In the genomic region with DNA sequence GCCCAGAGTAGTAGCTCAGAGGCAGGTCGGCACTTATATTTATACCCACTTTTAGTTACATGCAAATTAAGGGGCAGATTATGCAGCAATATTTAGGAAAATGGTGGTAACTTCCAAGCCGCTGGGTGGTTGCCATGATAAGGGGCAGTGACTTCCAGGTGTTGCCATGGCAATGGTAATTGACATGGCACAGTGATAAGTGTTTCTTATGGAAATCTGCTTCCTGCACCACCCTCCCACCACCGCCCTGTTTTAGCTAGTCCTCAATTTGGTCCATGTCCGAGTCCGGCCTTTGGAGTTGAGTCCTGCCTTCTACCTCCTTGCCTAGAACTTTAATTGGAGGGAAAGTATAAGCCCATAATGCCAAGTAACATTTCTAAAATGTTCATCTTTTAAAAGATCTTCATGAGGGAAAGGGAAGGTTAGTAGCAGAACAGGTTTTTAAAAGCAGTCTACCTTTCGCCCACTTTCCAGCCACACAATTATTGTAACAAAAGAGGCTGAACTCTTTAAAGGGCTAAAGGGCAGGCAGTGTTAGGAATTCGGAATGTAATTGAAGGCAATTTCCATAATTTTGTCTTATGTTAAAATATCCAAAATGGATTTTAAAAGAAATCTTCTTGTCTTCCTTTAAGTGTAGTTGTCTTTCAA, we compare ENCODE assay signal across 26 cellular contexts. TPM values are rescaled to one million over a fixed set of nuclear protein-coding genes. Genes with fewer than 3 reads are reported as not detected.
"Had no signal": no experiment of that assay in that cellular context is flagged by ENCODE, and none has a peak within 500 bp of the region (broad histone marks: within the 10 kb centered on the region; RNA-seq: fewer than 3 reads in every experiment).

No MANE protein-coding gene starts in this region.

- H3K4me1 ChIP-seq: esophagus muscularis mucosa, foreskin keratinocyte, pancreas, psoas muscle, tibial artery, vagina had no signal

- H3K4me3 ChIP-seq: esophagus muscularis mucosa, heart left ventricle, pancreas, psoas muscle, suprapubic skin, tibial artery, vagina had no signal

- H3K36me3 ChIP-seq: esophagus muscularis mucosa, heart left ventricle, pancreas, suprapubic skin, tibial artery, vagina had no signal

- H3K9me3 ChIP-seq: esophagus muscularis mucosa, heart left ventricle, pancreas, psoas muscle, suprapubic skin, tibial artery, vagina had no signal

- H3K27ac ChIP-seq: esophagus muscularis mucosa, foreskin keratinocyte, heart left ventricle, pancreas, psoas muscle, suprapubic skin, tibial artery, vagina had no signal

- DNase-seq: activated CD4-positive, alpha-beta memory T cell treated with anti-CD3 and anti-CD28 coated beads, Interleukin-2, amount 10 ng/mL, durations not matched to agents 7 days and 5 days; activated CD4-positive, alpha-beta T cell treated with anti-CD3 and anti-CD28 coated beads for 1 hour; activated CD4-positive, alpha-beta T cell treated with anti-CD3 and anti-CD28 coated beads, Interleukin-2, amount 10 ng/mL, durations not matched to agents 7 days and 5 days; activated CD8-positive, alpha-beta memory T cell treated with anti-CD3 and anti-CD28 coated beads, Interleukin-2, amount 50 U/mL, for 48 hours; activated gamma-delta T cell; activated naive CD4-positive, alpha-beta T cell treated with anti-CD3 and anti-CD28 coated beads, Interleukin-2, amount 50 U/mL, for 16 hours; activated T-cell treated with anti-CD3 and anti-CD28 coated beads, Interleukin-2, amount 50 U/mL, for 24 hours; amygdala; caudate nucleus; foreskin keratinocyte; heart left ventricle; kidney glomerular epithelial cell; mammary epithelial cell; midbrain; naive thymus-derived CD8-positive, alpha-beta T cell; nucleus accumbens; pancreas; psoas muscle; stimulated activated CD4-positive, alpha-beta T cell treated with anti-CD3 and anti-CD28 coated beads, Interleukin-15, amount 100 ng/mL, for 24 hours; stimulated activated CD4-positive, alpha-beta T cell treated with anti-CD3 and anti-CD28 coated beads, Interleukin-2, amount 100 ng/mL, for 24 hours; stimulated activated naive CD4-positive, alpha-beta T cell; T-helper 2 cell had no signal

- ATAC-seq: foreskin keratinocyte; heart left ventricle; naive thymus-derived CD8-positive, alpha-beta T cell; pancreas; psoas muscle had no signal

- H3K27me3 ChIP-seq: esophagus muscularis mucosa, pancreas, suprapubic skin, tibial artery, vagina had no signal

- FAIRE-seq: pancreas had no signal

RNA-seq across cellular contexts. Expression of gene ZBTB8B, which starts 21.7 kb away (rescaled TPM):
- total RNA-seq: activated CD4-positive, alpha-beta memory T cell treated with anti-CD3 and anti-CD28 coated beads, Interleukin-2, amount 10 ng/mL, durations not matched to agents 7 days and 5 days; activated CD4-positive, alpha-beta T cell treated with anti-CD3 and anti-CD28 coated beads, Interleukin-2, amount 10 ng/mL, durations not matched to agents 7 days and 5 days; naive thymus-derived CD8-positive, alpha-beta T cell; psoas muscle; vagina had no signal
- polyA plus RNA-seq: foreskin keratinocyte; naive thymus-derived CD8-positive, alpha-beta T cell had no signal

RNA-seq across cellular contexts. Expression of gene ZBTB8A, which starts 52.6 kb away (rescaled TPM):
- total RNA-seq: naive thymus-derived CD8-positive, alpha-beta T cell had no signal
- polyA plus RNA-seq: naive thymus-derived CD8-positive, alpha-beta T cell had no signal
